1 cellular context compared by ENCODE assay signal in the genomic region with DNA sequence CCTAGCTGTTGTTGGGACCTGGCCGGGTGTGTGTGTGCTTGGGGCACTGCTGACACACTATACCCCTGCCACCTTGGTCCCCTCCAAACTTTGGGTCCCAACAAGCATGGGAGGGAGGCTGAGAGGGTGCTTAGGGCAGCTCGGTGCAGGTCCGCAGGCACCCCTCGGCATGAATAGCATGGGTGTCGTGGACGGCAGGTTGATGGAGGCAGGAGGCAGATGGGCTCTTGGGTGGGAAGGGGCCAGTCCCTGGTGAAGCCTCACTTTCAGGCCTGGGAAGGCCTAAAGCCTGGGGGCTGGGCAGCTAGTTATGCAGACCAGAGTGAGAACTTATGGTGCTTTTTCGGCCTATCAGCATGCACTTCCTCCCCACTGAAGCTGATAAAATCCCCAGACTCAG.
TF ChIP-seq lines count a peak whose summit lies in the region.

No MANE protein-coding gene starts in this region.

TF ChIP-seq in H1, 55 proteins besides CTCF, POLR2A, EP300 and RAD21 (continued from another document):
- TF ChIP-seq, protein P1, sequence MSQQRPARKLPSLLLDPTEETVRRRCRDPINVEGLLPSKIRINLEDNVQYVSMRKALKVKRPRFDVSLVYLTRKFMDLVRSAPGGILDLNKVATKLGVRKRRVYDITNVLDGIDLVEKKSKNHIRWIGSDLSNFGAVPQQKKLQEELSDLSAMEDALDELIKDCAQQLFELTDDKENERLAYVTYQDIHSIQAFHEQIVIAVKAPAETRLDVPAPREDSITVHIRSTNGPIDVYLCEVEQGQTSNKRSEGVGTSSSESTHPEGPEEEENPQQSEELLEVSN (IDR thresholded peaks at IDR 0.05): no peak
- TF ChIP-seq TBP (IDR thresholded peaks at IDR 0.05; ENCODE audit: low read depth, low read length): no peak
- TF ChIP-seq BCL11A (IDR thresholded peaks at IDR 0.05; ENCODE audit: low read depth in 2 of 2, low read length in 2 of 2): no peak
- TF ChIP-seq TAF7 (optimal IDR thresholded peaks at IDR 0.05; ENCODE audit: borderline replicate concordance, low read depth, low read length): no peak
- no peak for TF ChIP-seq POLR2AphosphoS5 (IDR thresholded peaks at IDR 0.05; ENCODE audit: low read depth, low read length)
- TF ChIP-seq EZH2 (IDR thresholded peaks at IDR 0.05; ENCODE audit: low read depth, low read length, severe bottlenecking): no peak
- no peak for TF ChIP-seq KDM4A (IDR thresholded peaks at IDR 0.05; ENCODE audit: low read depth, low read length, severe bottlenecking)
- TF ChIP-seq CTBP2 (IDR thresholded peaks at IDR 0.05; ENCODE audit: borderline replicate concordance, insufficient read depth, insufficient read length, low read length): no peak
- TF ChIP-seq RNF2 (IDR thresholded peaks at IDR 0.05; ENCODE audit: borderline replicate concordance, low read depth, low read length, missing control alignments, poor library complexity, severe bottlenecking): no peak
- no peak for TF ChIP-seq TEAD4 (IDR thresholded peaks at IDR 0.05; ENCODE audit: low read depth, low read length)
- TF ChIP-seq, protein P2, sequence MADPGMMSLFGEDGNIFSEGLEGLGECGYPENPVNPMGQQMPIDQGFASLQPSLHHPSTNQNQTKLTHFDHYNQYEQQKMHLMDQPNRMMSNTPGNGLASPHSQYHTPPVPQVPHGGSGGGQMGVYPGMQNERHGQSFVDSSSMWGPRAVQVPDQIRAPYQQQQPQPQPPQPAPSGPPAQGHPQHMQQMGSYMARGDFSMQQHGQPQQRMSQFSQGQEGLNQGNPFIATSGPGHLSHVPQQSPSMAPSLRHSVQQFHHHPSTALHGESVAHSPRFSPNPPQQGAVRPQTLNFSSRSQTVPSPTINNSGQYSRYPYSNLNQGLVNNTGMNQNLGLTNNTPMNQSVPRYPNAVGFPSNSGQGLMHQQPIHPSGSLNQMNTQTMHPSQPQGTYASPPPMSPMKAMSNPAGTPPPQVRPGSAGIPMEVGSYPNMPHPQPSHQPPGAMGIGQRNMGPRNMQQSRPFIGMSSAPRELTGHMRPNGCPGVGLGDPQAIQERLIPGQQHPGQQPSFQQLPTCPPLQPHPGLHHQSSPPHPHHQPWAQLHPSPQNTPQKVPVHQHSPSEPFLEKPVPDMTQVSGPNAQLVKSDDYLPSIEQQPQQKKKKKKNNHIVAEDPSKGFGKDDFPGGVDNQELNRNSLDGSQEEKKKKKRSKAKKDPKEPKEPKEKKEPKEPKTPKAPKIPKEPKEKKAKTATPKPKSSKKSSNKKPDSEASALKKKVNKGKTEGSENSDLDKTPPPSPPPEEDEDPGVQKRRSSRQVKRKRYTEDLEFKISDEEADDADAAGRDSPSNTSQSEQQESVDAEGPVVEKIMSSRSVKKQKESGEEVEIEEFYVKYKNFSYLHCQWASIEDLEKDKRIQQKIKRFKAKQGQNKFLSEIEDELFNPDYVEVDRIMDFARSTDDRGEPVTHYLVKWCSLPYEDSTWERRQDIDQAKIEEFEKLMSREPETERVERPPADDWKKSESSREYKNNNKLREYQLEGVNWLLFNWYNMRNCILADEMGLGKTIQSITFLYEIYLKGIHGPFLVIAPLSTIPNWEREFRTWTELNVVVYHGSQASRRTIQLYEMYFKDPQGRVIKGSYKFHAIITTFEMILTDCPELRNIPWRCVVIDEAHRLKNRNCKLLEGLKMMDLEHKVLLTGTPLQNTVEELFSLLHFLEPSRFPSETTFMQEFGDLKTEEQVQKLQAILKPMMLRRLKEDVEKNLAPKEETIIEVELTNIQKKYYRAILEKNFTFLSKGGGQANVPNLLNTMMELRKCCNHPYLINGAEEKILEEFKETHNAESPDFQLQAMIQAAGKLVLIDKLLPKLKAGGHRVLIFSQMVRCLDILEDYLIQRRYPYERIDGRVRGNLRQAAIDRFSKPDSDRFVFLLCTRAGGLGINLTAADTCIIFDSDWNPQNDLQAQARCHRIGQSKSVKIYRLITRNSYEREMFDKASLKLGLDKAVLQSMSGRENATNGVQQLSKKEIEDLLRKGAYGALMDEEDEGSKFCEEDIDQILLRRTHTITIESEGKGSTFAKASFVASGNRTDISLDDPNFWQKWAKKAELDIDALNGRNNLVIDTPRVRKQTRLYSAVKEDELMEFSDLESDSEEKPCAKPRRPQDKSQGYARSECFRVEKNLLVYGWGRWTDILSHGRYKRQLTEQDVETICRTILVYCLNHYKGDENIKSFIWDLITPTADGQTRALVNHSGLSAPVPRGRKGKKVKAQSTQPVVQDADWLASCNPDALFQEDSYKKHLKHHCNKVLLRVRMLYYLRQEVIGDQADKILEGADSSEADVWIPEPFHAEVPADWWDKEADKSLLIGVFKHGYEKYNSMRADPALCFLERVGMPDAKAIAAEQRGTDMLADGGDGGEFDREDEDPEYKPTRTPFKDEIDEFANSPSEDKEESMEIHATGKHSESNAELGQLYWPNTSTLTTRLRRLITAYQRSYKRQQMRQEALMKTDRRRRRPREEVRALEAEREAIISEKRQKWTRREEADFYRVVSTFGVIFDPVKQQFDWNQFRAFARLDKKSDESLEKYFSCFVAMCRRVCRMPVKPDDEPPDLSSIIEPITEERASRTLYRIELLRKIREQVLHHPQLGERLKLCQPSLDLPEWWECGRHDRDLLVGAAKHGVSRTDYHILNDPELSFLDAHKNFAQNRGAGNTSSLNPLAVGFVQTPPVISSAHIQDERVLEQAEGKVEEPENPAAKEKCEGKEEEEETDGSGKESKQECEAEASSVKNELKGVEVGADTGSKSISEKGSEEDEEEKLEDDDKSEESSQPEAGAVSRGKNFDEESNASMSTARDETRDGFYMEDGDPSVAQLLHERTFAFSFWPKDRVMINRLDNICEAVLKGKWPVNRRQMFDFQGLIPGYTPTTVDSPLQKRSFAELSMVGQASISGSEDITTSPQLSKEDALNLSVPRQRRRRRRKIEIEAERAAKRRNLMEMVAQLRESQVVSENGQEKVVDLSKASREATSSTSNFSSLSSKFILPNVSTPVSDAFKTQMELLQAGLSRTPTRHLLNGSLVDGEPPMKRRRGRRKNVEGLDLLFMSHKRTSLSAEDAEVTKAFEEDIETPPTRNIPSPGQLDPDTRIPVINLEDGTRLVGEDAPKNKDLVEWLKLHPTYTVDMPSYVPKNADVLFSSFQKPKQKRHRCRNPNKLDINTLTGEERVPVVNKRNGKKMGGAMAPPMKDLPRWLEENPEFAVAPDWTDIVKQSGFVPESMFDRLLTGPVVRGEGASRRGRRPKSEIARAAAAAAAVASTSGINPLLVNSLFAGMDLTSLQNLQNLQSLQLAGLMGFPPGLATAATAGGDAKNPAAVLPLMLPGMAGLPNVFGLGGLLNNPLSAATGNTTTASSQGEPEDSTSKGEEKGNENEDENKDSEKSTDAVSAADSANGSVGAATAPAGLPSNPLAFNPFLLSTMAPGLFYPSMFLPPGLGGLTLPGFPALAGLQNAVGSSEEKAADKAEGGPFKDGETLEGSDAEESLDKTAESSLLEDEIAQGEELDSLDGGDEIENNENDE (IDR thresholded peaks at IDR 0.05; ENCODE audit: insufficient replicate concordance, low read length): no peak
- no peak for TF ChIP-seq RFX5 (IDR thresholded peaks at IDR 0.05; ENCODE audit: borderline replicate concordance, low read depth, low read length)
- no peak for TF ChIP-seq FOSL1 (IDR thresholded peaks at IDR 0.05; ENCODE audit: insufficient read depth, low read depth, low read length)
- TF ChIP-seq SP2 (IDR thresholded peaks at IDR 0.05; ENCODE audit: low read length): no peak
- no peak for TF ChIP-seq YY1 (IDR thresholded peaks at IDR 0.05; ENCODE audit: low read depth, low read length)
